In the genomic region with DNA sequence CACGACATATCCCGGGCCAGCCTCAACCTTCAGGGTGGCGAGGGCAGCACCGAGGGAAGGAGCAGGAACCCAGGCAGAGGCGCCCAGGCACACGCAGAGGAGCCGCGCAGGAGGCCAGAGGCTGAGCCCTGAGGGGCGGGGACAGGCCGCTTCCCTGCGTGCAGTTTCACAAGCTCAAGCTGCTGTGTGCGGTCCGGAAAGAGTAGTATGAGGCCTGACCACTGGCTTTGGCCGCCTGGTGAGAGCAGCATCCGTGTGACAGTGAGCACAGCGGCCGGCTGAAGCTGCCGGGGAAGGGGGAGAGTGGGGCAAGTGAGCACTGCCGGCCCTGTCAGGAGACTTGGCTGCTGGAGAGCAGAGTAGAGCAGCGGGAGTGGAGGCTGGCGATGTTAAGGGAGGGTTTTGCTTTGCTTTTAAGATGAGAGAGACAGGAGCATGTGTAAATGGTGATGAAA, we compare ENCODE assay signal across 1 cellular context.
TF ChIP-seq lines count a peak whose summit lies in the region.

No MANE protein-coding gene starts in this region.

TF ChIP-seq in HepG2, 621 proteins besides CTCF, POLR2A, EP300 and RAD21 (continued from another document):
- TF ChIP-seq, protein P1, sequence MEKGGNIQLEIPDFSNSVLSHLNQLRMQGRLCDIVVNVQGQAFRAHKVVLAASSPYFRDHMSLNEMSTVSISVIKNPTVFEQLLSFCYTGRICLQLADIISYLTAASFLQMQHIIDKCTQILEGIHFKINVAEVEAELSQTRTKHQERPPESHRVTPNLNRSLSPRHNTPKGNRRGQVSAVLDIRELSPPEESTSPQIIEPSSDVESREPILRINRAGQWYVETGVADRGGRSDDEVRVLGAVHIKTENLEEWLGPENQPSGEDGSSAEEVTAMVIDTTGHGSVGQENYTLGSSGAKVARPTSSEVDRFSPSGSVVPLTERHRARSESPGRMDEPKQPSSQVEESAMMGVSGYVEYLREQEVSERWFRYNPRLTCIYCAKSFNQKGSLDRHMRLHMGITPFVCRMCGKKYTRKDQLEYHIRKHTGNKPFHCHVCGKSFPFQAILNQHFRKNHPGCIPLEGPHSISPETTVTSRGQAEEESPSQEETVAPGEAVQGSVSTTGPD (CRISPR knock-in tag; IDR thresholded peaks at IDR 0.05), result no peak
- TF ChIP-seq GATAD2A (CRISPR knock-in tag; IDR thresholded peaks at IDR 0.05), result peak; percentile 33; the same call in 1 of the 2 replicates
- peak; percentile 22; the same call in 1 of the 2 replicates for TF ChIP-seq PITX1 (CRISPR knock-in tag; IDR thresholded peaks at IDR 0.05)
- no peak for TF ChIP-seq IKZF4 (CRISPR knock-in tag; IDR thresholded peaks at IDR 0.05; ENCODE audit: borderline replicate concordance, low read depth, not compliant biosample characterization)
- TF ChIP-seq, protein P2, sequence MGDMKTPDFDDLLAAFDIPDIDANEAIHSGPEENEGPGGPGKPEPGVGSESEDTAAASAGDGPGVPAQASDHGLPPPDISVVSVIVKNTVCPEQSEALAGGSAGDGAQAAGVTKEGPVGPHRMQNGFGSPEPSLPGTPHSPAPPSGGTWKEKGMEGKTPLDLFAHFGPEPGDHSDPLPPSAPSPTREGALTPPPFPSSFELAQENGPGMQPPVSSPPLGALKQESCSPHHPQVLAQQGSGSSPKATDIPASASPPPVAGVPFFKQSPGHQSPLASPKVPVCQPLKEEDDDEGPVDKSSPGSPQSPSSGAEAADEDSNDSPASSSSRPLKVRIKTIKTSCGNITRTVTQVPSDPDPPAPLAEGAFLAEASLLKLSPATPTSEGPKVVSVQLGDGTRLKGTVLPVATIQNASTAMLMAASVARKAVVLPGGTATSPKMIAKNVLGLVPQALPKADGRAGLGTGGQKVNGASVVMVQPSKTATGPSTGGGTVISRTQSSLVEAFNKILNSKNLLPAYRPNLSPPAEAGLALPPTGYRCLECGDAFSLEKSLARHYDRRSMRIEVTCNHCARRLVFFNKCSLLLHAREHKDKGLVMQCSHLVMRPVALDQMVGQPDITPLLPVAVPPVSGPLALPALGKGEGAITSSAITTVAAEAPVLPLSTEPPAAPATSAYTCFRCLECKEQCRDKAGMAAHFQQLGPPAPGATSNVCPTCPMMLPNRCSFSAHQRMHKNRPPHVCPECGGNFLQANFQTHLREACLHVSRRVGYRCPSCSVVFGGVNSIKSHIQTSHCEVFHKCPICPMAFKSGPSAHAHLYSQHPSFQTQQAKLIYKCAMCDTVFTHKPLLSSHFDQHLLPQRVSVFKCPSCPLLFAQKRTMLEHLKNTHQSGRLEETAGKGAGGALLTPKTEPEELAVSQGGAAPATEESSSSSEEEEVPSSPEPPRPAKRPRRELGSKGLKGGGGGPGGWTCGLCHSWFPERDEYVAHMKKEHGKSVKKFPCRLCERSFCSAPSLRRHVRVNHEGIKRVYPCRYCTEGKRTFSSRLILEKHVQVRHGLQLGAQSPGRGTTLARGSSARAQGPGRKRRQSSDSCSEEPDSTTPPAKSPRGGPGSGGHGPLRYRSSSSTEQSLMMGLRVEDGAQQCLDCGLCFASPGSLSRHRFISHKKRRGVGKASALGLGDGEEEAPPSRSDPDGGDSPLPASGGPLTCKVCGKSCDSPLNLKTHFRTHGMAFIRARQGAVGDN (CRISPR knock-in tag; IDR thresholded peaks at IDR 0.05), result peak; percentile 91
- no peak for TF ChIP-seq SP140L (CRISPR knock-in tag; IDR thresholded peaks at IDR 0.05; ENCODE audit: borderline replicate concordance)
- TF ChIP-seq REPIN1 (CRISPR knock-in tag; IDR thresholded peaks at IDR 0.05; ENCODE audit: borderline replicate concordance, low read depth), result no peak
- TF ChIP-seq, protein P3, sequence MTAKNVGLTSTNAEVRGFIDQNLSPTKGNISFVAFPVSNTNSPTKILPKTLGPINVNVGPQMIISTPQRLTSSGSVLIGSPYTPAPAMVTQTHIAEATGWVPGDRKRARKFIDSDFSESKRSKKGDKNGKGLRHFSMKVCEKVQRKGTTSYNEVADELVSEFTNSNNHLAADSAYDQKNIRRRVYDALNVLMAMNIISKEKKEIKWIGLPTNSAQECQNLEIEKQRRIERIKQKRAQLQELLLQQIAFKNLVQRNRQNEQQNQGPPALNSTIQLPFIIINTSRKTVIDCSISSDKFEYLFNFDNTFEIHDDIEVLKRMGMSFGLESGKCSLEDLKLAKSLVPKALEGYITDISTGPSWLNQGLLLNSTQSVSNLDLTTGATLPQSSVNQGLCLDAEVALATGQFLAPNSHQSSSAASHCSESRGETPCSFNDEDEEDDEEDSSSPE (CRISPR knock-in tag; IDR thresholded peaks at IDR 0.05), result peak; percentile 27; the same call in 1 of the 2 replicates
- TF ChIP-seq SP5 (CRISPR knock-in tag; IDR thresholded peaks at IDR 0.05; ENCODE audit: borderline replicate concordance, low read depth), result peak; percentile 25; the same call in 1 of the 2 replicates
- TF ChIP-seq ZNF644 (CRISPR knock-in tag; IDR thresholded peaks at IDR 0.05; ENCODE audit: low read depth), result no peak
- TF ChIP-seq ZBTB38 (CRISPR knock-in tag; IDR thresholded peaks at IDR 0.05), result 0 out of 2 replicates have a peak, but pooled peaks have one; percentile 18
